In the genomic region with DNA sequence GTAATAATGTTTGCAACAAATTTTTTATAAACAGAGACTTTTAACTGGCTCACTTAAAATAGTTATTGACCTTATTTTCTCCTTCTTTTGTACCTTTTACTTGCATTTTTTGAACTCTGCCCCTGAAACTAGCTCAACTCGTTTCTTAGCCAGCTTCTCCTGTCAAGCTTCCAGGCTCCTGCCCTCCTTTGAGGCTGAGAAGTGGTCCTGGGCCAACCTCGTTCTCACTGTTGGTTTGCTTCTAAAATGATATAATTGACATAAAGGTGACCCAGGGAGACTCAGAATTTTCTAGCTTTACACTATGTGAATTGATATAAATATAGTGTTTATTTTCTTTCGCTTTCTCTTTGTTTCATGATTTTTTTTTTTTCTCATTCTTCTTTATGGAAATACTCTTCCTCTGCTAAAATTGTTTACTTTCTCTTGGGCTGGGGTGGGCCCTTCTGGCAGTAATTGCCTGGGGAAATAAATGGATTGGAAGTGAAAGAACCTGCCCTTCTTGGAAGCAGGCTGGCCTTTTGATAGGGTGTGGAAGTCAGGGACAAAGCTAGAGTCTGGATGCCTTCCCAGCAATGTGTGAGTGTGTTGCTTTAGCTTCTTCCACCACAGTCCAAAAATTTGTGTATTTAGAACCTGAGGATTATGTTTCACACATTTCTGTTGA, we compare ENCODE assay signal across 9 cellular contexts. TPM values are rescaled to one million over a fixed set of nuclear protein-coding genes. Genes with fewer than 3 reads are reported as not detected.
DNase-seq lines count a peak whose midpoint lies in the region; ATAC-seq and TF ChIP-seq lines count a peak whose summit lies in the region.
"Had no signal": no experiment of that assay in that cellular context is flagged by ENCODE, and none has a peak within 500 bp of the region (broad histone marks: within the 10 kb centered on the region; RNA-seq: fewer than 3 reads in every experiment).

No MANE protein-coding gene starts in this region.

- peaks cover 38% of the 10 kb centered on the region for H3K4me1 ChIP-seq in PC-3 (ENCODE audit: insufficient read depth, low read length)

- peak overlapping the region; percentile 3; the same call in 1 of the 2 replicates for H3K27ac ChIP-seq in PC-3 (ENCODE audit: low read length)

- no peaks in the 10 kb centered on the region for H4K20me1 ChIP-seq in PC-3 (ENCODE audit: low read length)

- ATAC-seq in PC-3 (peak; percentile 79), GM21723 (IDR thresholded peaks at IDR 0.05; ENCODE audit: unreplicated experiment) (no peak), HG02678 (IDR thresholded peaks at IDR 0.05; ENCODE audit: unreplicated experiment) (no peak)

- H3K27ac Mint-ChIP-seq in osteocyte (ENCODE audit: unreplicated experiment), result peak overlapping the region; percentile 86

- peaks cover 84% of the 10 kb centered on the region for H3K79me2 ChIP-seq in PC-3 (ENCODE audit: low read length)

- intact Hi-C loops in PC-3 (cut with micrococcal nuclease), result loop anchor here (10.0 kb wide), 2 partner anchors 118 to 568 kb away; no protein-coding TSS in a partner anchor

- H3K27me3 ChIP-seq in PC-3 (ENCODE audit: low read length), result no peaks in the 10 kb centered on the region
- H3K27me3 ChIP-seq in H7 (ENCODE audit: control insufficient read depth, insufficient read depth, low read length), result no peaks in the 10 kb centered on the region

- H3K9me3 Mint-ChIP-seq in osteocyte (ENCODE audit: unreplicated experiment), result no peaks in the 10 kb centered on the region

- peak overlapping the region; percentile 46 for H3K4me3 Mint-ChIP-seq in osteocyte (ENCODE audit: unreplicated experiment)

- DNase-seq in EL (peak; percentile 50), PC-3 (peak; percentile 38), fibroblast of the aortic adventitia (ENCODE audit: low read depth) (peak; percentile 93), osteocyte (ENCODE audit: extremely low spot score, unreplicated experiment) (no peak), H7 (no peak), HK-2 (ENCODE audit: unreplicated experiment) (no peak)
- DNase-seq: stimulated activated naive CD4-positive, alpha-beta T cell treated with Interleukin-2 at 50 U/mL for 16 hours had no signal

- no peaks in the 10 kb centered on the region for H3K27me3 Mint-ChIP-seq in osteocyte (ENCODE audit: unreplicated experiment)

- H3K9me2 ChIP-seq in PC-3 (replicated peaks; ENCODE audit: low read length), result no peaks in the 10 kb centered on the region

- TF ChIP-seq CTCF in PC-3 (conservative IDR thresholded peaks at IDR 0.05; ENCODE audit: low read depth, low read length) (no peak), fibroblast of the aortic adventitia (IDR thresholded peaks at IDR 0.05; ENCODE audit: insufficient read depth, low read length) (no peak), osteocyte (IDR thresholded peaks at IDR 0.05) (no peak)

- POLR2A ChIA-PET in PC-3 (lab: Charles Lee; ENCODE audit: unreplicated experiment), result interaction anchor here (0.7 to 1.2 kb wide), 2 partner anchors 31 to 133 kb away, joined by 7 read pairs; no protein-coding TSS in a partner anchor

- no peaks in the 10 kb centered on the region for H3K9me3 ChIP-seq in PC-3 (ENCODE audit: low read length)

- H3F3A ChIP-seq in PC-3 (ENCODE audit: low read length, unreplicated experiment), result no peaks in the 10 kb centered on the region

- BruUV-seq in PC-3 (replicated peaks; lab: Mats Ljungman, UMichigan), result no TSS peak

- H3K4me1 Mint-ChIP-seq in osteocyte (ENCODE audit: unreplicated experiment), result peaks cover 46% of the 10 kb centered on the region

- no peaks in the 10 kb centered on the region for H3K36me3 ChIP-seq in PC-3 (ENCODE audit: low read depth, low read length)
- H3K36me3 ChIP-seq in H7 (replicated peaks; ENCODE audit: control insufficient read depth, insufficient read depth, low read length), result no peaks in the 10 kb centered on the region

- H2AFZ ChIP-seq in PC-3 (ENCODE audit: low read length), result no peak overlapping the region

- CTCF ChIA-PET in PC-3 (lab: Charles Lee), result no interaction called here

- H3K9ac ChIP-seq in PC-3 (ENCODE audit: low read length), result no peak overlapping the region

- H3K4me3 ChIP-seq in PC-3 (ENCODE audit: low read length) (no peak overlapping the region), fibroblast of the aortic adventitia (ENCODE audit: low read depth, low read length) (peak overlapping the region; percentile 54), H7 (ENCODE audit: insufficient read depth, low read depth, low read length) (no peak overlapping the region)

- H3K36me3 Mint-ChIP-seq in osteocyte (ENCODE audit: unreplicated experiment), result no peaks in the 10 kb centered on the region

- peak overlapping the region; percentile 52 for H3K4me2 ChIP-seq in PC-3 (ENCODE audit: low read length)

RNA-seq across cellular contexts. Expression of gene GPD2, which starts 30.7 kb away (rescaled TPM):
- total RNA-seq in PC-3 (2014; rRNA removed), result 91.3 and 107 TPM in 2 replicates
- 59.3 and 89.7 TPM in 2 replicates for total RNA-seq in fibroblast of the aortic adventitia (ENCODE audit: low replicate concordance)
- total RNA-seq in osteocyte, result 21.4 and 21.8 TPM in 2 replicates
- 49.7 and 58.1 TPM in 2 replicates for total RNA-seq in H7 (2014; rRNA removed; shearing (Covaris generic))

Comparison
In these comparisons a context has a peak if more than half of its experiments do, and no peak if none do; other contexts are left out.
1. DNase-seq: peak in EL (single experiment), PC-3 (single experiment) and fibroblast of the aortic adventitia (single experiment); none in osteocyte (single experiment), H7 (single experiment) and HK-2 (single experiment).